Comparison of ENCODE assay signal across 16 cellular contexts in the genomic region with DNA sequence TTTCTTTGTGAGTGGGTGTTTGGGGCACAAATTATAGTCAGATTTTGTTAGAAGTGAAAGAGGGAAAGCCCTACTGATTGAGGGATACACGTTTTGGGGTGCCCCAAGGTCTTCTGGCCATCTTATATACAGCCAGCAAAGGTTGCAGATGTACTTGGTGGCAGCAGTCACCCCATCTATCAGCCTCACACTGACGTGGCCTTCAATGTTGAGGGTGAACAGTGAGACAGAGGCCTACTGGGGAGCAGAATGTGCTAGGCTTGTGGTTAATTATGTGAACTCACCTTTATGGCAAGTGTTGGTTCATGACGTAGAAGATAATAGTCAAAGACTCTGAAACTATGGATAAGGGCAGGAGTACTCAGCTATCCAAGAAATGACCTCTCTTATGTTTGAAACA.
DNase-seq lines count a peak whose midpoint lies in the region; ATAC-seq, FAIRE-seq and TF ChIP-seq lines count a peak whose summit lies in the region.
"Had no signal": no experiment of that assay in that cellular context is flagged by ENCODE, and none has a peak within 500 bp of the region (broad histone marks: within the 10 kb centered on the region; RNA-seq: fewer than 3 reads in every experiment).

No MANE protein-coding gene starts in this region.

- RAD21 ChIA-PET in GM12878 (lab: Charles Lee; ENCODE audit: unreplicated experiment): interaction anchor here (0.6 to 2.9 kb wide), 2 partner anchors 36 to 38 kb away, joined by 3 to 10 read pairs; no protein-coding TSS in a partner anchor

- H3K27ac Mint-ChIP-seq in activated naive CD4-positive, alpha-beta T cell treated with anti-CD3 and anti-CD28 coated beads, Interleukin-2, amount 50 U/mL, for 24 hours: no peak overlapping the region
- H3K27ac Mint-ChIP-seq in activated naive CD4-positive, alpha-beta T cell treated with anti-CD3 and anti-CD28 coated beads, Interleukin-2, amount 10 ng/mL, durations not matched to agents 7 days and 5 days: no peak overlapping the region
- H3K27ac Mint-ChIP-seq in stimulated activated effector memory CD8-positive, alpha-beta T cell treated with anti-CD3 and anti-CD28 coated beads, Interleukin-12 subunit alpha, Interleukin-12 subunit beta, amount 100 ng/mL, for 72 hours: peak overlapping the region; percentile 10
- H3K27ac Mint-ChIP-seq: CD14-positive monocyte; CD8-positive, alpha-beta T cell had no signal

- peak overlapping the region; percentile 2 for H3K4me3 Mint-ChIP-seq in activated naive CD4-positive, alpha-beta T cell treated with anti-CD3 and anti-CD28 coated beads, Interleukin-2, amount 50 U/mL, for 24 hours
- H3K4me3 Mint-ChIP-seq in activated naive CD4-positive, alpha-beta T cell treated with anti-CD3 and anti-CD28 coated beads, Interleukin-2, amount 10 ng/mL, durations not matched to agents 7 days and 5 days: no peak overlapping the region
- H3K4me3 Mint-ChIP-seq in stimulated activated effector memory CD8-positive, alpha-beta T cell treated with anti-CD3 and anti-CD28 coated beads, Interleukin-12 subunit alpha, Interleukin-12 subunit beta, amount 100 ng/mL, for 72 hours: no peak overlapping the region
- H3K4me3 Mint-ChIP-seq: CD14-positive monocyte; CD8-positive, alpha-beta T cell had no signal

- no peak for ATAC-seq in GM12878
- no peak for ATAC-seq in stimulated activated effector memory CD8-positive, alpha-beta T cell treated with anti-CD3 and anti-CD28 coated beads, Interleukin-12 subunit alpha, Interleukin-12 subunit beta, amount 100 ng/mL, for 72 hours
- ATAC-seq in HG02610 (IDR thresholded peaks at IDR 0.05; ENCODE audit: unreplicated experiment): no peak
- ATAC-seq in HG02840 (IDR thresholded peaks at IDR 0.05; ENCODE audit: low FRiP score, unreplicated experiment): no peak
- ATAC-seq: CD8-positive, alpha-beta T cell had no signal

- H3K9me3 Mint-ChIP-seq in activated naive CD4-positive, alpha-beta T cell treated with anti-CD3 and anti-CD28 coated beads, Interleukin-2, amount 50 U/mL, for 24 hours: no peaks in the 10 kb centered on the region
- H3K9me3 Mint-ChIP-seq in activated naive CD4-positive, alpha-beta T cell treated with anti-CD3 and anti-CD28 coated beads, Interleukin-2, amount 10 ng/mL, durations not matched to agents 7 days and 5 days: no peaks in the 10 kb centered on the region
- H3K9me3 Mint-ChIP-seq in stimulated activated effector memory CD8-positive, alpha-beta T cell treated with anti-CD3 and anti-CD28 coated beads, Interleukin-12 subunit alpha, Interleukin-12 subunit beta, amount 100 ng/mL, for 72 hours: no peaks in the 10 kb centered on the region

- in situ Hi-C loops in GM12878 (cut with MboI): no loop called here

- H3K36me3 ChIP-seq in GM12878 (ENCODE audit: control insufficient read depth in 2 of 2, insufficient read depth in 2 of 2, low read length in 1 of 2) (peaks cover 1 to 3% of the 10 kb centered on the region in 2 experiments; a peak in 1 of 4 replicates), spleen (peaks cover 0 to 5% (median 0%) of the 10 kb centered on the region in 6 donors)

- intact Hi-C loops in GM12878 (cut with micrococcal nuclease; ENCODE audit: unreplicated experiment): no loop called here
- intact Hi-C loops in spleen (cut with DNase I; ENCODE audit: low total_unique reads): no loop called here

- H3K9me3 ChIP-seq in GM12878 (replicated peaks; ENCODE audit: control insufficient read depth, insufficient read depth, low read length): no peaks in the 10 kb centered on the region; the same call in 2 of the 3 replicates
- H3K9me3 ChIP-seq in spleen: peaks cover 3 to 12% (median 10%) of the 10 kb centered on the region in 8 donors

- no TSS peak for BruUV-seq in GM12878 (replicated peaks; lab: Mats Ljungman, UMichigan)

- H2AFZ ChIP-seq in GM12878 (ENCODE audit: control insufficient read depth, low read depth, low read length): no peak overlapping the region

- H3K4me1 Mint-ChIP-seq in activated naive CD4-positive, alpha-beta T cell treated with anti-CD3 and anti-CD28 coated beads, Interleukin-2, amount 50 U/mL, for 24 hours: peaks cover 89% of the 10 kb centered on the region
- peaks cover 27% of the 10 kb centered on the region for H3K4me1 Mint-ChIP-seq in activated naive CD4-positive, alpha-beta T cell treated with anti-CD3 and anti-CD28 coated beads, Interleukin-2, amount 10 ng/mL, durations not matched to agents 7 days and 5 days
- peaks cover 20% of the 10 kb centered on the region for H3K4me1 Mint-ChIP-seq in stimulated activated effector memory CD8-positive, alpha-beta T cell treated with anti-CD3 and anti-CD28 coated beads, Interleukin-12 subunit alpha, Interleukin-12 subunit beta, amount 100 ng/mL, for 72 hours

- H3K27ac ChIP-seq in GM12878 (ENCODE audit: control insufficient read depth, insufficient read depth) (no peak overlapping the region), spleen (no peak overlapping the region)
- H3K27ac ChIP-seq: BLaER1 had no signal

- H3K4me1 ChIP-seq in GM12878 (ENCODE audit: control insufficient read depth, insufficient read depth, low read length) (peaks cover 17% of the 10 kb centered on the region), spleen (peaks cover 2 to 73% (median 17%) of the 10 kb centered on the region in 6 donors)

- TF ChIP-seq RAD21 in GM12878 (IDR thresholded peaks at IDR 0.05; ENCODE audit: insufficient read depth, low read depth, low read length): no peak

- FAIRE-seq in GM12892 (lab: Jason Lieb, UNC): peak; percentile 60
- FAIRE-seq in GM12878 (lab: Jason Lieb, UNC): no peak
- FAIRE-seq: D721Med, G401.6 had no signal

- H3K4me2 ChIP-seq in GM12878 (ENCODE audit: control insufficient read depth, insufficient read depth): no peak overlapping the region
- H3K4me2 ChIP-seq: BLaER1 had no signal

- H3K4me3 ChIP-seq in GM12878: no peak overlapping the region
- H3K4me3 ChIP-seq in spleen: no peak overlapping the region
- H3K4me3 ChIP-seq: BLaER1 had no signal

- H3K9ac ChIP-seq in GM12878 (ENCODE audit: control insufficient read depth, insufficient read depth, low read length): no peak overlapping the region
- H3K9ac ChIP-seq: BLaER1 had no signal

- SMC1A ChIA-PET in GM12878 (lab: Charles Lee; ENCODE audit: uncharacterized antibody, unreplicated experiment): interaction anchor here (1.5 kb wide), 1 partner anchor 18 kb away, joined by 4 read pairs; no protein-coding TSS in a partner anchor

- H3K27me3 ChIP-seq in GM12878 (replicated peaks in 1 of 2; ENCODE audit: control insufficient read depth in 2 of 2, insufficient read depth in 2 of 2, low read length in 1 of 2) (no peaks in the 10 kb centered on the region), spleen (replicated peaks in 1 of 7) (no peaks in the 10 kb centered on the region)
- H3K27me3 ChIP-seq: BLaER1 had no signal

- peaks cover 14% of the 10 kb centered on the region for H3K36me3 Mint-ChIP-seq in activated naive CD4-positive, alpha-beta T cell treated with anti-CD3 and anti-CD28 coated beads, Interleukin-2, amount 50 U/mL, for 24 hours
- H3K36me3 Mint-ChIP-seq in activated naive CD4-positive, alpha-beta T cell treated with anti-CD3 and anti-CD28 coated beads, Interleukin-2, amount 10 ng/mL, durations not matched to agents 7 days and 5 days: no peaks in the 10 kb centered on the region
- no peaks in the 10 kb centered on the region for H3K36me3 Mint-ChIP-seq in stimulated activated effector memory CD8-positive, alpha-beta T cell treated with anti-CD3 and anti-CD28 coated beads, Interleukin-12 subunit alpha, Interleukin-12 subunit beta, amount 100 ng/mL, for 72 hours

- peaks cover 3% of the 10 kb centered on the region; the same call in 1 of the 2 replicates for H4K20me1 ChIP-seq in GM12878 (ENCODE audit: control insufficient read depth, insufficient read depth)

- DNase-seq in activated naive CD4-positive, alpha-beta T cell treated with anti-CD3 and anti-CD28 coated beads, Interleukin-2, amount 10 ng/mL, durations not matched to agents 7 days and 5 days: no peak
- DNase-seq in GM12892 (ENCODE audit: insufficient read length) (no peak), GM12878 (ENCODE audit: low read depth, low spot score) (no peak), spleen (no peak)
- DNase-seq in stimulated activated effector memory CD8-positive, alpha-beta T cell treated with anti-CD3 and anti-CD28 coated beads, Interleukin-12 subunit alpha, Interleukin-12 subunit beta, amount 100 ng/mL, for 72 hours (ENCODE audit: low spot score in 2 of 2): no peak
- DNase-seq: 8988T; CD8-positive, alpha-beta T cell; GOT3; H7 had no signal

- no peaks in the 10 kb centered on the region for H3K27me3 Mint-ChIP-seq in activated naive CD4-positive, alpha-beta T cell treated with anti-CD3 and anti-CD28 coated beads, Interleukin-2, amount 50 U/mL, for 24 hours
- H3K27me3 Mint-ChIP-seq in activated naive CD4-positive, alpha-beta T cell treated with anti-CD3 and anti-CD28 coated beads, Interleukin-2, amount 10 ng/mL, durations not matched to agents 7 days and 5 days: no peaks in the 10 kb centered on the region

- TF ChIP-seq CTCF in GM12878 (IDR thresholded peaks at IDR 0.05 in 2 of 3, conservative IDR thresholded peaks at IDR 0.05 in 1 of 3; ENCODE audit: control insufficient read depth in 2 of 3, extremely low read depth in 1 of 3, insufficient read depth in 1 of 3, low read depth in 3 of 3, low read length in 3 of 3) (no peak), spleen (IDR thresholded peaks at IDR 0.05 in 8 of 11, conservative IDR thresholded peaks at IDR 0.05 in 3 of 11) (no peak)

- WGBS in GM12878 (ENCODE audit: insufficient coverage, insufficient replicate concordance, low lambda C conversion rate, missing lambda C conversion rate): 59% methylated on average over 3 of the region's 3 CpGs
- WGBS in spleen, 5 donors: 82 to 89% (median 87%) methylated on average over 3 of the region's 3 CpGs

- CTCF ChIA-PET in activated naive CD4-positive, alpha-beta T cell treated with anti-CD3 and anti-CD28 coated beads, Interleukin-2, amount 10 ng/mL, durations not matched to agents 7 days and 5 days (lab: Charles Lee): no interaction called here
- CTCF ChIA-PET in GM12878 (lab: Yijun Ruan, JAX): interaction anchor here (3.7 kb wide), 1 partner anchor 38 kb away, joined by 26 read pairs; no protein-coding TSS in a partner anchor

- TF ChIP-seq EP300 in GM12878 (IDR thresholded peaks at IDR 0.05; ENCODE audit: borderline replicate concordance in 1 of 2, control insufficient read depth in 1 of 2, low read depth in 2 of 2, low read length in 2 of 2): no peak

- peaks cover 10% of the 10 kb centered on the region for H3K79me2 ChIP-seq in GM12878 (ENCODE audit: control insufficient read depth, insufficient read depth, low read length)

- POLR2A ChIA-PET in GM12878 (lab: Charles Lee): no interaction called here

- TF ChIP-seq POLR2A in GM12892 (IDR thresholded peaks at IDR 0.05; ENCODE audit: low read depth, low read length) (no peak), GM12878 (IDR thresholded peaks at IDR 0.05; ENCODE audit: low read depth, low read length) (no peak), spleen (IDR thresholded peaks at IDR 0.05) (no peak)
